10 cellular contexts compared by ENCODE assay signal in the genomic region with DNA sequence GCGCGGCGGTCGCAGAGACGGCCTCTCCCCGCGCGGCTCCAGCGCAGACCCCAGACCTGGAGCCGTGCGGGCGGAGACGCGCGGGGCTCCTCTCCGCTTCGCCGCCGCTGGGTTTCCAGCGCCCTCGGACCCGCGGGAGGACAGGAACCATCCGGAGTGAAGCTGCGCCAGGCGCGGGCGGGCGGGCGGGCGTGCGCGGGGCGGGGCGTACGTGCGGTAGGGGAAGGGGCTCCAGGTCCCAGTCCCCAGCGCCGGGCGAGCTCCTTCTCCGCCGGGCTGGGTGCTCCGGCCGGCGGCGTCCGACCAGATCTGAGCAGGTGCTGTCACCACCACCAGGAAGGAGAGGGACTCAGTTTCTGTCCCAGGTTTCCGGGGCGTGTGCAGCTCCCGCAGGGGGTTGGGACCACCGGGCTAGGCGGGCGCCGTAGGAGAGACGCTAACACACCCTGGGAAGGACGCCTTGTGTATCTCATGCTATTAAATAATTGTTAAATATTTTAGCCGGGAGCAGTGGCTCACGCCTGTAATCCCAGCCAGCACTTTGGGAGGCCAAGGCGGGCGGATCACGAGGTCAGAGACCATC. TPM values are rescaled to one million over a fixed set of nuclear protein-coding genes. Genes with fewer than 3 reads are reported as not detected.
DNase-seq lines count a peak whose midpoint lies in the region; ATAC-seq and TF ChIP-seq lines count a peak whose summit lies in the region.
"Had no signal": no experiment of that assay in that cellular context is flagged by ENCODE, and none has a peak within 500 bp of the region (broad histone marks: within the 10 kb centered on the region; RNA-seq: fewer than 3 reads in every experiment).

TSS of gene CHRNA3 (minus strand) at position 158 of the 583 bp plus-strand sequence. CDS start 202 bp downstream, outside the sequence.

- H3K27ac Mint-ChIP-seq in stimulated activated naive CD8-positive, alpha-beta T cell treated with anti-CD3 and anti-CD28 coated beads, Interleukin-15, Interleukin-2, amounts not matched to agents 100 ng/mL and 50 ng/mL, for 24 hours, result no peak within 1 kb of the TSS
- no peak within 1 kb of the TSS for H3K27ac Mint-ChIP-seq in nephron
- H3K27ac Mint-ChIP-seq in effector memory CD8-positive, alpha-beta T cell, result no peak within 1 kb of the TSS
- H3K27ac Mint-ChIP-seq in activated T-helper 1 cell treated with anti-CD3 and anti-CD28 coated beads, Interleukin-12 subunit alpha, Interleukin-12 subunit beta, Interleukin-2, Interleukin-4 antibody, amounts not matched to agents 30 ng/mL and 10 ng/mL and 1 ng/mL, durations not matched to agents 14 hours and 24 hours and 36 hours, result no peak within 1 kb of the TSS
- H3K27ac Mint-ChIP-seq in Caco-2 (ENCODE audit: unreplicated experiment), result no peak within 1 kb of the TSS

- intact Hi-C loops in colonic mucosa (cut with DNase I), result no loop called here
- intact Hi-C loops in activated T-helper 1 cell treated with anti-CD3 and anti-CD28 coated beads, Interleukin-12 subunit alpha, Interleukin-12 subunit beta, Interleukin-2, Interleukin-4 antibody, amounts not matched to agents 30 ng/mL and 10 ng/mL and 1 ng/mL, durations not matched to agents 14 hours and 24 hours and 36 hours (cut with micrococcal nuclease), result no loop called here
- intact Hi-C loops in Caco-2 (cut with micrococcal nuclease; ENCODE audit: unreplicated experiment), result no loop called here

- POLR2A ChIA-PET in Caco-2 (lab: Charles Lee), result no interaction called here

- peak within 1 kb of the TSS; percentile 17 for H3K4me3 ChIP-seq in colonic mucosa
- no peak within 1 kb of the TSS for H3K4me3 ChIP-seq in Caco-2 (ENCODE audit: low read depth, low read length)

- CTCF ChIA-PET in Caco-2 (lab: Charles Lee), result no interaction called here

- no peak for ATAC-seq in stimulated activated naive CD8-positive, alpha-beta T cell treated with anti-CD3 and anti-CD28 coated beads, Interleukin-15, Interleukin-2, amounts not matched to agents 100 U/mL and 50 U/mL, for 24 hours
- ATAC-seq in effector memory CD8-positive, alpha-beta T cell (replicated peaks), result no peak
- no peak for ATAC-seq in HG02642 (IDR thresholded peaks at IDR 0.05; ENCODE audit: poor library complexity, unreplicated experiment)
- ATAC-seq: gastroesophageal sphincter had no signal

- H3K9me3 Mint-ChIP-seq in stimulated activated naive CD8-positive, alpha-beta T cell treated with anti-CD3 and anti-CD28 coated beads, Interleukin-15, Interleukin-2, amounts not matched to agents 100 ng/mL and 50 ng/mL, for 24 hours, result no peaks in the 10 kb centered on the region
- H3K9me3 Mint-ChIP-seq in nephron (no peaks in the 10 kb centered on the region), Caco-2 (ENCODE audit: unreplicated experiment) (no peaks in the 10 kb centered on the region)
- no peaks in the 10 kb centered on the region for H3K9me3 Mint-ChIP-seq in effector memory CD8-positive, alpha-beta T cell
- no peaks in the 10 kb centered on the region for H3K9me3 Mint-ChIP-seq in activated T-helper 1 cell treated with anti-CD3 and anti-CD28 coated beads, Interleukin-12 subunit alpha, Interleukin-12 subunit beta, Interleukin-2, Interleukin-4 antibody, amounts not matched to agents 30 ng/mL and 10 ng/mL and 1 ng/mL, durations not matched to agents 14 hours and 24 hours and 36 hours

- peak within 1 kb of the TSS; percentile 35 for H3K4me3 Mint-ChIP-seq in stimulated activated naive CD8-positive, alpha-beta T cell treated with anti-CD3 and anti-CD28 coated beads, Interleukin-15, Interleukin-2, amounts not matched to agents 100 ng/mL and 50 ng/mL, for 24 hours
- H3K4me3 Mint-ChIP-seq in nephron (peak within 1 kb of the TSS; percentile 76 to 81 (median 76)), Caco-2 (ENCODE audit: unreplicated experiment) (no peak within 1 kb of the TSS)
- H3K4me3 Mint-ChIP-seq in effector memory CD8-positive, alpha-beta T cell, result no peak within 1 kb of the TSS
- H3K4me3 Mint-ChIP-seq in activated T-helper 1 cell treated with anti-CD3 and anti-CD28 coated beads, Interleukin-12 subunit alpha, Interleukin-12 subunit beta, Interleukin-2, Interleukin-4 antibody, amounts not matched to agents 30 ng/mL and 10 ng/mL and 1 ng/mL, durations not matched to agents 14 hours and 24 hours and 36 hours, result no peak within 1 kb of the TSS

- no peaks in the 10 kb centered on the region for H3K4me1 ChIP-seq in colonic mucosa
- no peaks in the 10 kb centered on the region for H3K4me1 ChIP-seq in Caco-2

- H3K36me3 ChIP-seq in colonic mucosa (no peaks in the 10 kb centered on the region), Caco-2 (ENCODE audit: control insufficient read depth, insufficient read depth, low read length) (no peaks in the 10 kb centered on the region)
- H3K36me3 ChIP-seq: gastroesophageal sphincter had no signal

- H3K9me3 ChIP-seq in colonic mucosa (no peaks in the 10 kb centered on the region), Caco-2 (no peaks in the 10 kb centered on the region)
- H3K9me3 ChIP-seq: gastroesophageal sphincter had no signal

- no peak within 1 kb of the TSS for H3K27ac ChIP-seq in colonic mucosa
- H3K27ac ChIP-seq: gastroesophageal sphincter had no signal

- no peak for DNase-seq in stimulated activated naive CD8-positive, alpha-beta T cell treated with anti-CD3 and anti-CD28 coated beads, Interleukin-15, Interleukin-2, amounts not matched to agents 100 U/mL and 50 U/mL, for 24 hours
- DNase-seq in colonic mucosa, result no peak
- DNase-seq in effector memory CD8-positive, alpha-beta T cell, result no peak
- no peak for DNase-seq in activated T-helper 1 cell treated with anti-CD3 and anti-CD28 coated beads, Interleukin-12 subunit alpha, Interleukin-12 subunit beta, Interleukin-2, Interleukin-4 antibody, amounts not matched to agents 30 ng/mL and 10 ng/mL and 1 ng/mL, durations not matched to agents 14 hours and 24 hours and 36 hours (ENCODE audit: low spot score)
- DNase-seq in Caco-2, result no peak
- DNase-seq: stimulated activated CD4-positive, alpha-beta T cell treated with anti-CD3 and anti-CD28 coated beads, Interleukin-2, amount 100 ng/mL, for 24 hours had no signal

- H3K27me3 ChIP-seq in colonic mucosa (peaks cover 34% of the 10 kb centered on the region), Caco-2 (replicated peaks; ENCODE audit: control insufficient read depth, insufficient read depth, low read length) (no peaks in the 10 kb centered on the region)

- no TSS peak for BruUV-seq in Caco-2 (replicated peaks; lab: Mats Ljungman, UMichigan)

- H3K9ac ChIP-seq in colonic mucosa (ENCODE audit: low read depth in 2 of 2, low read length in 2 of 2), result no peak within 1 kb of the TSS

- H3K4me1 Mint-ChIP-seq in stimulated activated naive CD8-positive, alpha-beta T cell treated with anti-CD3 and anti-CD28 coated beads, Interleukin-15, Interleukin-2, amounts not matched to agents 100 ng/mL and 50 ng/mL, for 24 hours (ENCODE audit: low read depth), result peaks cover 10% of the 10 kb centered on the region
- H3K4me1 Mint-ChIP-seq in nephron (peaks cover 11% of the 10 kb centered on the region), Caco-2 (ENCODE audit: low read depth, unreplicated experiment) (no peaks in the 10 kb centered on the region)
- peaks cover 0 to 7% of the 10 kb centered on the region in 2 donors for H3K4me1 Mint-ChIP-seq in effector memory CD8-positive, alpha-beta T cell (ENCODE audit: low read depth in 2 of 2)
- no peaks in the 10 kb centered on the region for H3K4me1 Mint-ChIP-seq in activated T-helper 1 cell treated with anti-CD3 and anti-CD28 coated beads, Interleukin-12 subunit alpha, Interleukin-12 subunit beta, Interleukin-2, Interleukin-4 antibody, amounts not matched to agents 30 ng/mL and 10 ng/mL and 1 ng/mL, durations not matched to agents 14 hours and 24 hours and 36 hours (ENCODE audit: low read depth)

- peaks cover 46% of the 10 kb centered on the region for H3K27me3 Mint-ChIP-seq in stimulated activated naive CD8-positive, alpha-beta T cell treated with anti-CD3 and anti-CD28 coated beads, Interleukin-15, Interleukin-2, amounts not matched to agents 100 ng/mL and 50 ng/mL, for 24 hours
- H3K27me3 Mint-ChIP-seq in nephron (ENCODE audit: low read depth) (peaks cover 71% of the 10 kb centered on the region), Caco-2 (ENCODE audit: insufficient read depth, unreplicated experiment) (peaks cover 7% of the 10 kb centered on the region)
- peaks cover 50 to 73% of the 10 kb centered on the region in 2 donors for H3K27me3 Mint-ChIP-seq in effector memory CD8-positive, alpha-beta T cell
- peaks cover 48% of the 10 kb centered on the region for H3K27me3 Mint-ChIP-seq in activated T-helper 1 cell treated with anti-CD3 and anti-CD28 coated beads, Interleukin-12 subunit alpha, Interleukin-12 subunit beta, Interleukin-2, Interleukin-4 antibody, amounts not matched to agents 30 ng/mL and 10 ng/mL and 1 ng/mL, durations not matched to agents 14 hours and 24 hours and 36 hours (ENCODE audit: insufficient read depth)

- no peaks in the 10 kb centered on the region for H3K36me3 Mint-ChIP-seq in stimulated activated naive CD8-positive, alpha-beta T cell treated with anti-CD3 and anti-CD28 coated beads, Interleukin-15, Interleukin-2, amounts not matched to agents 100 ng/mL and 50 ng/mL, for 24 hours (ENCODE audit: low read depth)
- H3K36me3 Mint-ChIP-seq in nephron (ENCODE audit: low read depth), result no peaks in the 10 kb centered on the region
- H3K36me3 Mint-ChIP-seq in effector memory CD8-positive, alpha-beta T cell (ENCODE audit: insufficient read depth), result no peaks in the 10 kb centered on the region
- H3K36me3 Mint-ChIP-seq in activated T-helper 1 cell treated with anti-CD3 and anti-CD28 coated beads, Interleukin-12 subunit alpha, Interleukin-12 subunit beta, Interleukin-2, Interleukin-4 antibody, amounts not matched to agents 30 ng/mL and 10 ng/mL and 1 ng/mL, durations not matched to agents 14 hours and 24 hours and 36 hours (ENCODE audit: low read depth), result no peaks in the 10 kb centered on the region
- H3K36me3 Mint-ChIP-seq in Caco-2 (ENCODE audit: insufficient read depth, unreplicated experiment), result no peaks in the 10 kb centered on the region

- TF ChIP-seq CTCF in colonic mucosa (IDR thresholded peaks at IDR 0.05), result no peak
- no peak for TF ChIP-seq CTCF in nephron (IDR thresholded peaks at IDR 0.05; ENCODE audit: unreplicated experiment in 3 of 3)
- TF ChIP-seq CTCF in Caco-2 (IDR thresholded peaks at IDR 0.05; ENCODE audit: insufficient read depth in 1 of 2, low read depth in 1 of 2, low read length in 1 of 2, severe bottlenecking in 1 of 2, unreplicated experiment in 1 of 2), result no peak

RNA-seq across cellular contexts. Expression of gene CHRNA3, which starts in this region (rescaled TPM):
- 1 to 10 TPM; 2.0 to 3.5 TPM for total RNA-seq in colonic mucosa
- total RNA-seq in activated T-helper 1 cell treated with anti-CD3 and anti-CD28 coated beads, Interleukin-12 subunit alpha, Interleukin-12 subunit beta, Interleukin-2, Interleukin-4 antibody, amounts not matched to agents 30 ng/mL and 10 ng/mL and 1 ng/mL, durations not matched to agents 14 hours and 24 hours and 36 hours, result not detected in 2 replicates
- not detected in 2 replicates for total RNA-seq in Caco-2 (2022)

Comparison
In these comparisons a context has a peak if more than half of its experiments do, and no peak if none do; other contexts are left out.
1. H3K4me3 Mint-ChIP-seq: peak in stimulated activated naive CD8-positive, alpha-beta T cell treated with anti-CD3 and anti-CD28 coated beads, Interleukin-15, Interleukin-2, amounts not matched to agents 100 ng/mL and 50 ng/mL, for 24 hours (single experiment) and nephron (3 of 3); none in effector memory CD8-positive, alpha-beta T cell (0 of 2), activated T-helper 1 cell treated with anti-CD3 and anti-CD28 coated beads, Interleukin-12 subunit alpha, Interleukin-12 subunit beta, Interleukin-2, Interleukin-4 antibody, amounts not matched to agents 30 ng/mL and 10 ng/mL and 1 ng/mL, durations not matched to agents 14 hours and 24 hours and 36 hours (single experiment) and Caco-2 (single experiment).